Comparison of ENCODE assay signal across 12 cellular contexts in genomic region chr12:14828896-14829295, GRCh38. TPM values are rescaled to one million over a fixed set of nuclear protein-coding genes. Genes with fewer than 3 reads are reported as not detected.
DNase-seq lines count a peak whose midpoint lies in the region; ATAC-seq, FAIRE-seq and TF ChIP-seq lines count a peak whose summit lies in the region.
"Had no signal": no experiment of that assay in that cellular context is flagged by ENCODE, and none has a peak within 500 bp of the region (broad histone marks: within the 10 kb centered on the region; RNA-seq: fewer than 3 reads in every experiment).

No MANE protein-coding gene starts in this region.

- no TSS peak for BruUV-seq in endothelial cell of umbilical vein (replicated peaks; lab: Mats Ljungman, UMichigan)

- dilution Hi-C loops in endothelial cell of umbilical vein (cut with MboI; ENCODE audit: extremely low pct_ligation_motif_present, low sequenced_read_pairs): no loop called here

- H3K79me2 ChIP-seq in endothelial cell of umbilical vein (ENCODE audit: control insufficient read depth, insufficient read depth, low read length): no peaks in the 10 kb centered on the region

- H3K4me1 ChIP-seq in endothelial cell of umbilical vein (ENCODE audit: control insufficient read depth, extremely low read depth, insufficient read depth, low read length) (peaks cover 4% of the 10 kb centered on the region), sigmoid colon (no peaks in the 10 kb centered on the region), vagina (peaks cover 5% of the 10 kb centered on the region)
- H3K4me1 ChIP-seq: SJCRH30 had no signal

- TF ChIP-seq POLR2A in endothelial cell of umbilical vein (IDR thresholded peaks at IDR 0.05; ENCODE audit: low read depth, low read length): no peak
- TF ChIP-seq POLR2A in sigmoid colon (IDR thresholded peaks at IDR 0.05): no peak
- TF ChIP-seq POLR2A in vagina (IDR thresholded peaks at IDR 0.05): no peak

- POLR2A ChIA-PET in endothelial cell of umbilical vein (lab: Charles Lee): no interaction called here

- FAIRE-seq in endothelial cell of umbilical vein (lab: Jason Lieb, UNC): no peak

- TF ChIP-seq CTCF in endothelial cell of umbilical vein (IDR thresholded peaks at IDR 0.05; ENCODE audit: extremely low read depth in 1 of 2, insufficient read depth in 1 of 2, low read depth in 1 of 2, low read length in 2 of 2) (no peak), sigmoid colon (IDR thresholded peaks at IDR 0.05) (no peak), vagina (IDR thresholded peaks at IDR 0.05) (no peak)

- CTCF ChIA-PET in endothelial cell of umbilical vein (lab: Charles Lee): interaction anchor here (0.9 to 1.5 kb wide), 4 partner anchors 17 to 158 kb away, joined by 3 to 4 read pairs (median 3); no protein-coding TSS in a partner anchor

- peaks cover 0 to 2% of the 10 kb centered on the region in 2 experiments for H3K36me3 ChIP-seq in endothelial cell of umbilical vein (ENCODE audit: control insufficient read depth in 2 of 2, extremely low read depth in 1 of 2, insufficient read depth in 2 of 2, low read length in 2 of 2)
- no peaks in the 10 kb centered on the region for H3K36me3 ChIP-seq in sigmoid colon
- H3K36me3 ChIP-seq in vagina: no peaks in the 10 kb centered on the region
- H3K36me3 ChIP-seq: SJCRH30 had no signal

- no peak for TF ChIP-seq EP300 in sigmoid colon (IDR thresholded peaks at IDR 0.05)

- H3K4me3 ChIP-seq in endothelial cell of umbilical vein (replicated peaks in 1 of 3; ENCODE audit: insufficient read depth in 1 of 3, low read depth in 1 of 3, low read length in 3 of 3) (no peak overlapping the region), sigmoid colon (no peak overlapping the region), vagina (no peak overlapping the region)
- H3K4me3 ChIP-seq: SJCRH30 had no signal

- no peak overlapping the region for H3K4me2 ChIP-seq in endothelial cell of umbilical vein (ENCODE audit: insufficient read depth, low read length)

- peak; percentile 57 for ATAC-seq in GM19455 (IDR thresholded peaks at IDR 0.05; ENCODE audit: unreplicated experiment)
- ATAC-seq in HG03378 (IDR thresholded peaks at IDR 0.05; ENCODE audit: unreplicated experiment): peak; percentile 71
- no peak for ATAC-seq in HG02588 (IDR thresholded peaks at IDR 0.05; ENCODE audit: unreplicated experiment)

- H3K27ac ChIP-seq in endothelial cell of umbilical vein (ENCODE audit: insufficient read depth, low read depth, low read length): no peak overlapping the region
- no peak overlapping the region for H3K27ac ChIP-seq in sigmoid colon
- H3K27ac ChIP-seq in vagina: no peak overlapping the region
- H3K27ac ChIP-seq: SJCRH30 had no signal

- DNase-seq in CD1c-positive myeloid dendritic cell (ENCODE audit: extremely low spot score) (peak; percentile 28), endothelial cell of umbilical vein (ENCODE audit: low read depth, low spot score) (peak; percentile 39), NCI-H2171 (lab: John Stamatoyannopoulos, UW) (no peak), sigmoid colon (no peak), vagina (ENCODE audit: extremely low spot score in 2 of 2) (no peak)
- DNase-seq: trophoblast cell had no signal

- H2AFZ ChIP-seq in endothelial cell of umbilical vein (ENCODE audit: low read depth, low read length): no peak overlapping the region

- H3K9me1 ChIP-seq in endothelial cell of umbilical vein (replicated peaks; ENCODE audit: control insufficient read depth, extremely low read depth, insufficient read depth, low read length): peaks cover 2% of the 10 kb centered on the region

- H3K27me3 ChIP-seq in endothelial cell of umbilical vein (ENCODE audit: control insufficient read depth in 2 of 2, insufficient read depth in 2 of 2, low read length in 2 of 2): no peaks in the 10 kb centered on the region
- H3K27me3 ChIP-seq in sigmoid colon: no peaks in the 10 kb centered on the region
- H3K27me3 ChIP-seq in vagina: no peaks in the 10 kb centered on the region
- H3K27me3 ChIP-seq: SJCRH30 had no signal

- no peaks in the 10 kb centered on the region for H3K9me3 ChIP-seq in endothelial cell of umbilical vein (replicated peaks; ENCODE audit: control insufficient read depth, insufficient read depth, low read length)
- no peaks in the 10 kb centered on the region for H3K9me3 ChIP-seq in sigmoid colon
- no peaks in the 10 kb centered on the region for H3K9me3 ChIP-seq in vagina
- H3K9me3 ChIP-seq: SJCRH30 had no signal

- no peaks in the 10 kb centered on the region for H4K20me1 ChIP-seq in endothelial cell of umbilical vein (replicated peaks; ENCODE audit: control insufficient read depth, extremely low read depth, insufficient read depth, low read length)

- intact Hi-C loops in endothelial cell of umbilical vein (cut with micrococcal nuclease): no loop called here
- intact Hi-C loops in sigmoid colon (cut with DNase I): no loop called here
- intact Hi-C loops in vagina (cut with DNase I): no loop called here

- no peak overlapping the region for H3K9ac ChIP-seq in endothelial cell of umbilical vein (replicated peaks; ENCODE audit: extremely low read depth, insufficient read depth, low read length)

TF ChIP-seq in endothelial cell of umbilical vein, 7 proteins besides CTCF, POLR2A, EP300 and RAD21 (continues in another document):
- TF ChIP-seq MAX (IDR thresholded peaks at IDR 0.05; ENCODE audit: insufficient read depth, insufficient read length): no peak

RNA-seq across cellular contexts. Expression of gene ART4, which starts 14.4 kb away (rescaled TPM):
- total RNA-seq in endothelial cell of umbilical vein (7.8 and 12.5 TPM in 2 replicates), sigmoid colon (1 to 10 TPM in 2 of 4 donors, under 1 TPM in 2; 0.27 to 3.1 (median 1.2) TPM), vagina (0.98 TPM)
- polyA plus RNA-seq in endothelial cell of umbilical vein (54.7 and 59.6 TPM in 2 replicates), sigmoid colon (under 1 TPM in 2 of 3 donors, not detected in 1; 0.36 to 0.60 TPM)
- 40.7 and 47.9 TPM in 2 replicates for polyA plus RNA-seq in endothelial cell of umbilical vein (2011; cell fraction: cytosol; rRNA removed)
- 45.0 and 46.9 TPM in 2 replicates for polyA plus RNA-seq in endothelial cell of umbilical vein (2011; cell fraction: nucleus; rRNA removed)
- polyA plus RNA-seq in endothelial cell of umbilical vein (2012): 24.8 and 41.3 TPM in 2 replicates
- 117 and 133 TPM in 2 replicates for polyA minus RNA-seq in endothelial cell of umbilical vein
- polyA minus RNA-seq in endothelial cell of umbilical vein (2011; cell fraction: cytosol; rRNA and poly(A)+ RNA removed): not detected
- polyA minus RNA-seq in endothelial cell of umbilical vein (2011; cell fraction: nucleus; rRNA and poly(A)+ RNA removed): 139 and 193 TPM in 2 replicates
- total RNA-seq: activated naive CD4-positive, alpha-beta T cell treated with anti-CD3 and anti-CD28 coated beads, Interleukin-2, amount 50 U/mL, for 72 hours; SJCRH30; skeletal muscle tissue had no signal

RNA-seq across cellular contexts. Expression of gene SMCO3, which starts 14.9 kb away (rescaled TPM):
- total RNA-seq in endothelial cell of umbilical vein (0.25 and 0.35 TPM in 2 replicates), sigmoid colon (1 to 10 TPM in 1 of 4 donors, under 1 TPM in 2, not detected in 1; 0.16 to 1.1 (median 0.55) TPM), vagina (not detected)
- polyA plus RNA-seq in endothelial cell of umbilical vein (0.33 and 0.37 TPM in 2 replicates), sigmoid colon (under 1 TPM in 1 of 3 donors, not detected in 2; 0.09 TPM)
- polyA plus RNA-seq in endothelial cell of umbilical vein (2011; cell fraction: cytosol; rRNA removed): 0.25 and 0.28 TPM in 2 replicates
- polyA plus RNA-seq in endothelial cell of umbilical vein (2011; cell fraction: nucleus; rRNA removed): 1.8 and 2.2 TPM in 2 replicates
- polyA plus RNA-seq in endothelial cell of umbilical vein (2012): 0.29 and 0.74 TPM in 2 replicates
- 1.00 and 1.9 TPM in 2 replicates for polyA minus RNA-seq in endothelial cell of umbilical vein
- polyA minus RNA-seq in endothelial cell of umbilical vein (2011; cell fraction: cytosol; rRNA and poly(A)+ RNA removed): not detected
- 1.5 and 1.8 TPM in 2 replicates for polyA minus RNA-seq in endothelial cell of umbilical vein (2011; cell fraction: nucleus; rRNA and poly(A)+ RNA removed)
- total RNA-seq: activated naive CD4-positive, alpha-beta T cell treated with anti-CD3 and anti-CD28 coated beads, Interleukin-2, amount 50 U/mL, for 72 hours; SJCRH30 had no signal

RNA-seq across cellular contexts. Expression of gene C12orf60, which starts 25.4 kb away (rescaled TPM):
- total RNA-seq in endothelial cell of umbilical vein (1.1 and 1.3 TPM in 2 replicates), sigmoid colon (1 to 10 TPM in 2 of 4 donors, under 1 TPM in 1, not detected in 1; 0.83 to 2.0 (median 1.1) TPM), vagina (0.74 TPM)
- polyA plus RNA-seq in endothelial cell of umbilical vein (0.52 and 0.57 TPM in 2 replicates), sigmoid colon (under 1 TPM; 0.60 to 0.96 (median 0.69) TPM)
- 0.87 and 1.1 TPM in 2 replicates for polyA plus RNA-seq in endothelial cell of umbilical vein (2011; cell fraction: cytosol; rRNA removed)
- polyA plus RNA-seq in endothelial cell of umbilical vein (2011; cell fraction: nucleus; rRNA removed): 0.81 and 1.2 TPM in 2 replicates
- polyA plus RNA-seq in endothelial cell of umbilical vein (2012): 2.5 and 2.8 TPM in 2 replicates
- polyA minus RNA-seq in endothelial cell of umbilical vein: 0.19 and 3.8 TPM in 2 replicates
- polyA minus RNA-seq in endothelial cell of umbilical vein (2011; cell fraction: cytosol; rRNA and poly(A)+ RNA removed): not detected
- polyA minus RNA-seq in endothelial cell of umbilical vein (2011; cell fraction: nucleus; rRNA and poly(A)+ RNA removed): 0.67 and 1.3 TPM in 2 replicates

RNA-seq across cellular contexts. Expression of gene WBP11, which starts 25.6 kb away (rescaled TPM):
- total RNA-seq in endothelial cell of umbilical vein: 70.5 and 77.1 TPM in 2 replicates
- polyA plus RNA-seq in endothelial cell of umbilical vein: 10.6 and 11.4 TPM in 2 replicates
- polyA plus RNA-seq in endothelial cell of umbilical vein (2011; cell fraction: cytosol; rRNA removed): 16.2 and 18.0 TPM in 2 replicates
- 15.8 and 20.5 TPM in 2 replicates for polyA plus RNA-seq in endothelial cell of umbilical vein (2011; cell fraction: nucleus; rRNA removed)
- polyA plus RNA-seq in endothelial cell of umbilical vein (2012): 37.7 and 52.5 TPM in 2 replicates
- polyA minus RNA-seq in endothelial cell of umbilical vein: 12.4 and 15.2 TPM in 2 replicates
- polyA minus RNA-seq in endothelial cell of umbilical vein (2011; cell fraction: cytosol; rRNA and poly(A)+ RNA removed): 13.0 TPM
- polyA minus RNA-seq in endothelial cell of umbilical vein (2011; cell fraction: nucleus; rRNA and poly(A)+ RNA removed): 15.1 and 27.6 TPM in 2 replicates
- 10 to 100 TPM; 14.3 to 20.7 (median 16.7) TPM for total RNA-seq in sigmoid colon
- polyA plus RNA-seq in sigmoid colon: 10 to 100 TPM; 13.2 to 24.1 (median 13.6) TPM
- 12.8 TPM for total RNA-seq in vagina

RNA-seq across cellular contexts. Expression of gene MGP, which starts 56.8 kb away (rescaled TPM):
- total RNA-seq in endothelial cell of umbilical vein (284 and 398 TPM in 2 replicates), sigmoid colon (1,000 to 10,000 TPM in 3 of 4 donors, 100 to 1,000 TPM in 1; 984 to 2,103 (median 1,249) TPM), vagina (1,065 TPM)
- polyA plus RNA-seq in endothelial cell of umbilical vein (479 and 538 TPM in 2 replicates), sigmoid colon (100 to 1,000 TPM in 2 of 3 donors, 10 to 100 TPM in 1; 21.7 to 436 (median 179) TPM)
- 472 and 563 TPM in 2 replicates for polyA plus RNA-seq in endothelial cell of umbilical vein (2011; cell fraction: cytosol; rRNA removed)
- 160 and 196 TPM in 2 replicates for polyA plus RNA-seq in endothelial cell of umbilical vein (2011; cell fraction: nucleus; rRNA removed)
- 268 and 939 TPM in 2 replicates for polyA plus RNA-seq in endothelial cell of umbilical vein (2012)
- polyA minus RNA-seq in endothelial cell of umbilical vein: 264 and 315 TPM in 2 replicates
- polyA minus RNA-seq in endothelial cell of umbilical vein (2011; cell fraction: cytosol; rRNA and poly(A)+ RNA removed): not detected
- 75.3 and 93.4 TPM in 2 replicates for polyA minus RNA-seq in endothelial cell of umbilical vein (2011; cell fraction: nucleus; rRNA and poly(A)+ RNA removed)

Comparison
In these comparisons a context has a peak if more than half of its experiments do, and no peak if none do; other contexts are left out.
1. DNase-seq: peak in CD1c-positive myeloid dendritic cell (single experiment) and endothelial cell of umbilical vein (single experiment); none in NCI-H2171 (single experiment), sigmoid colon (single experiment) and vagina (0 of 2).